ENCODE assay signal across 8 cellular contexts in the genomic region with DNA sequence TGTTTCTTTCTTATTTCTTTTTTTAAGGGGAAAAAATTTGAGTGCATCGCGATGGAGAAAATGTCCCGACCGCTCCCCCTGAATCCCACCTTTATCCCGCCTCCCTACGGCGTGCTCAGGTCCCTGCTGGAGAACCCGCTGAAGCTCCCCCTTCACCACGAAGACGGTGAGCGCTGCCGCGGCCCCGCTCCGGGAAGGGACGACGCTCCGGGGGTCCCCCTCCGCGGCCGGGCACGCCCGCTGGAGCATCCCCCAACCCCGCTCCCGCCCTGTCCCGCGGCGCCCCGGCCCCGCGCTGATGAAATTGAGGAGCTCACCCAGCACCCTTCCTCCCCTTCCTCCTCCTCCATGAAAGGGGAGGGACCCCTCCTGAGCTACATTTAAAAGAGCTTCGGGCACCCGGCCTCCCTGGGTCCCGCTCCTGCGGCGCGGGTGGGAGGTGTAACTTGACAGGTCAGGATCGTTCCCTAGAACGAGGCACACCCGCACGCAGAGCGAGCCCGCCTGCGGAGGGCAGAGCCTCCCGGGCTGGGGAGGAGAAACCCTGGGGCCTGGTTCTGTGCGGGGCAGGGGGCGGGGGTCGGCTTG. TPM values are rescaled to one million over a fixed set of nuclear protein-coding genes. Genes with fewer than 3 reads are reported as not detected.
DNase-seq lines count a peak whose midpoint lies in the region; ATAC-seq and TF ChIP-seq lines count a peak whose summit lies in the region.

No MANE protein-coding gene starts in this region.

- peak overlapping the region; percentile 38 to 68 (median 48) for H3K4me3 ChIP-seq in spleen

- WGBS in spleen, 5 donors = 1 to 2% (median 2%) methylated on average over 18 to 48 of the region's 48 CpGs

- no peak for TF ChIP-seq CTCF in spleen (IDR thresholded peaks at IDR 0.05 in 8 of 11, conservative IDR thresholded peaks at IDR 0.05 in 3 of 11)

- H3K27me3 ChIP-seq in spleen (replicated peaks in 1 of 7) = peaks cover 0 to 92% (median 36%) of the 10 kb centered on the region in 7 donors

- H3K27ac ChIP-seq in angular gyrus (ENCODE audit: low read depth, low read length) = peak overlapping the region; percentile 40
- H3K27ac ChIP-seq in spleen = peak overlapping the region; percentile 35 to 77 (median 63)

- H3K36me3 ChIP-seq in spleen = no peaks in the 10 kb centered on the region

- intact Hi-C loops in spleen (cut with DNase I; ENCODE audit: low total_unique reads) = no loop called here

- DNase-seq in NCI-H2171 treated with DMSO at 0.1 percent for 48 hours (lab: John Stamatoyannopoulos, UW) (peak; percentile 51), NCI-H2171 (lab: John Stamatoyannopoulos, UW) (no peak), iPS-NIHi11 (ENCODE audit: low spot score) (peak; percentile 22), spleen (peak; percentile 79), Ammon's horn (ENCODE audit: low spot score) (no peak), kidney glomerular epithelial cell (lab: John Stamatoyannopoulos, UW) (no peak)

- no peak for TF ChIP-seq POLR2A in spleen (IDR thresholded peaks at IDR 0.05)

- ATAC-seq in HG02970 (IDR thresholded peaks at IDR 0.05; ENCODE audit: low FRiP score, unreplicated experiment) = no peak

- H3K4me1 ChIP-seq in spleen = peaks cover 9 to 37% (median 33%) of the 10 kb centered on the region in 6 donors

- H3K9me3 ChIP-seq in spleen = peaks cover 0 to 6% (median 0%) of the 10 kb centered on the region in 8 donors

RNA-seq across cellular contexts. Expression of a gene that starts 0.8 kb away (rescaled TPM):
- 10 to 100 TPM in 5 of 7 donors, 1 to 10 TPM in 2; 6.8 to 37.9 (median 18.7) TPM for total RNA-seq in spleen
- 1 to 10 TPM; 1.6 to 8.5 (median 2.4) TPM for polyA plus RNA-seq in spleen

Comparison
In these comparisons a context has a peak if more than half of its experiments do, and no peak if none do; other contexts are left out.
1. DNase-seq: peak in NCI-H2171 treated with DMSO at 0.1 percent for 48 hours (single experiment), iPS-NIHi11 (single experiment) and spleen (single experiment); none in NCI-H2171 (single experiment), Ammon's horn (single experiment) and kidney glomerular epithelial cell (single experiment).